In genomic region chr7:148746139-148746538, GRCh38 we compare ENCODE assay signal across 18 cellular contexts. TPM values are rescaled to one million over a fixed set of nuclear protein-coding genes. Genes with fewer than 3 reads are reported as not detected.
A peak's percentile ranks its signal among the peaks of the same experiment; 100 is the strongest.
DNase-seq lines count a peak whose midpoint lies in the region; ATAC-seq, FAIRE-seq and TF ChIP-seq lines count a peak whose summit lies in the region.
"Had no signal": no experiment of that assay in that cellular context is flagged by ENCODE, and none has a peak within 500 bp of the region (broad histone marks: within the 10 kb centered on the region; RNA-seq: fewer than 3 reads in every experiment).

No MANE protein-coding gene starts in this region.

- H3K4me1 Mint-ChIP-seq in activated CD4-positive, alpha-beta T cell treated with anti-CD3 and anti-CD28 coated beads for 36 hours, result peaks cover 36% of the 10 kb centered on the region

- H3K9me3 ChIP-seq in HUES48 (ENCODE audit: control insufficient read depth, insufficient read depth, low read length), result no peaks in the 10 kb centered on the region
- no peaks in the 10 kb centered on the region for H3K9me3 ChIP-seq in psoas muscle
- H3K9me3 ChIP-seq in kidney (ENCODE audit: control insufficient read depth in 1 of 2, low read length in 2 of 2), result no peaks in the 10 kb centered on the region
- H3K9me3 ChIP-seq: SJSA1 had no signal

- peak overlapping the region; percentile 39 for H3K27ac Mint-ChIP-seq in activated CD4-positive, alpha-beta T cell treated with anti-CD3 and anti-CD28 coated beads for 36 hours

- no peak for DNase-seq in activated CD4-positive, alpha-beta T cell treated with anti-CD3 and anti-CD28 coated beads for 36 hours
- no peak for DNase-seq in activated CD4-positive, alpha-beta T cell treated with anti-CD3 and anti-CD28 coated beads for 1 hour
- DNase-seq in epithelial cell of esophagus (ENCODE audit: low read depth) (peak; percentile 21), psoas muscle (no peak), NOMO-1 treated with DMSO at 0.1 percent for 48 hours (lab: John Stamatoyannopoulos, UW; ENCODE audit: unreplicated experiment) (no peak), kidney (no peak), KG1 (lab: John Stamatoyannopoulos, UW) (no peak)
- DNase-seq: HCEC 1CT, NCI-H1048, NCI-H1436 treated with DMSO at 0.1 percent for 48 hours, NCI-H2029 treated with DMSO at 0.1 percent for 48 hours, NCI-H510A, NCI-H774, PC-3 had no signal

- no peak for ATAC-seq in activated CD4-positive, alpha-beta T cell treated with anti-CD3 and anti-CD28 coated beads for 36 hours
- peak; percentile 86 to 95 (median 95) for ATAC-seq in psoas muscle
- ATAC-seq: HepG2, PC-3 had no signal

- peaks cover 31% of the 10 kb centered on the region for H3K4me1 ChIP-seq in HUES48 (ENCODE audit: control insufficient read depth, insufficient read depth, low read length)
- peaks cover 14% of the 10 kb centered on the region for H3K4me1 ChIP-seq in psoas muscle
- no peaks in the 10 kb centered on the region for H3K4me1 ChIP-seq in kidney (ENCODE audit: control insufficient read depth in 1 of 2, insufficient read depth in 1 of 2, low read depth in 1 of 2, low read length in 2 of 2)
- H3K4me1 ChIP-seq: BLaER1, SJSA1 had no signal

- H3K9me3 Mint-ChIP-seq in activated CD4-positive, alpha-beta T cell treated with anti-CD3 and anti-CD28 coated beads for 36 hours (ENCODE audit: low read depth), result peaks cover 4% of the 10 kb centered on the region

- H3K4me3 ChIP-seq in HUES48 (ENCODE audit: low read depth, low read length), result no peak overlapping the region
- no peak overlapping the region for H3K4me3 ChIP-seq in epithelial cell of esophagus (ENCODE audit: low read length)
- H3K4me3 ChIP-seq in psoas muscle, result no peak overlapping the region
- H3K4me3 ChIP-seq in kidney (ENCODE audit: low read length in 2 of 2), result no peak overlapping the region
- H3K4me3 ChIP-seq: BLaER1, SJSA1 had no signal

- H3K9ac ChIP-seq in HUES48 (ENCODE audit: low read depth, low read length), result no peak overlapping the region
- H3K9ac ChIP-seq in kidney (ENCODE audit: low read length in 2 of 2), result no peak overlapping the region
- H3K9ac ChIP-seq: BLaER1 had no signal

- CTCF ChIA-PET in activated CD4-positive, alpha-beta T cell treated with anti-CD3 and anti-CD28 coated beads for 36 hours (lab: Charles Lee), result interaction anchor here (0.7 to 1.3 kb wide), 4 partner anchors 13 to 171 kb away, joined by 3 to 7 read pairs (median 4); no protein-coding TSS in a partner anchor

- intact Hi-C loops in activated CD4-positive, alpha-beta T cell treated with anti-CD3 and anti-CD28 coated beads for 36 hours (cut with DNase I, micrococcal nuclease), result no loop called here
- intact Hi-C loops in psoas muscle (cut with DNase I) (no loop called here), kidney (cut with DNase I) (no loop called here)

- no peaks in the 10 kb centered on the region for H3K27me3 Mint-ChIP-seq in activated CD4-positive, alpha-beta T cell treated with anti-CD3 and anti-CD28 coated beads for 36 hours

- no peak for FAIRE-seq in kidney (lab: Jason Lieb, UNC)
- FAIRE-seq: HepG2 had no signal

- no peak for TF ChIP-seq CTCF in epithelial cell of esophagus (IDR thresholded peaks at IDR 0.05; ENCODE audit: insufficient read depth, low read depth, low read length, missing control alignments)
- no peak for TF ChIP-seq CTCF in psoas muscle (IDR thresholded peaks at IDR 0.05)
- TF ChIP-seq CTCF in kidney (IDR thresholded peaks at IDR 0.05; ENCODE audit: borderline replicate concordance, extremely low read depth, insufficient read depth), result no peak

- peaks cover 56% of the 10 kb centered on the region for H3K36me3 Mint-ChIP-seq in activated CD4-positive, alpha-beta T cell treated with anti-CD3 and anti-CD28 coated beads for 36 hours (ENCODE audit: low read depth)

- WGBS in psoas muscle, 3 donors, result 69 to 83% (median 71%) methylated on average over 3 of the region's 3 CpGs

- POLR2A ChIA-PET in activated CD4-positive, alpha-beta T cell treated with anti-CD3 and anti-CD28 coated beads for 36 hours (lab: Charles Lee), result no interaction called here

- H3K36me3 ChIP-seq in HUES48 (ENCODE audit: control insufficient read depth, insufficient read depth, low read length) (peaks cover 20% of the 10 kb centered on the region), psoas muscle (ENCODE audit: insufficient read depth in 1 of 2, low read depth in 1 of 2) (peaks cover 0 to 4% of the 10 kb centered on the region in 2 donors), kidney (ENCODE audit: control insufficient read depth in 1 of 2, insufficient read depth in 2 of 2, low read length in 2 of 2) (no peaks in the 10 kb centered on the region)

- H3K27ac ChIP-seq in HUES48 (ENCODE audit: low read depth, low read length) (peak overlapping the region; percentile 56), psoas muscle (peak overlapping the region; percentile 34), kidney (ENCODE audit: low read depth in 2 of 2, low read length in 2 of 2) (no peak overlapping the region)
- H3K27ac ChIP-seq: BLaER1, SJSA1 had no signal

- no peaks in the 10 kb centered on the region for H3K27me3 ChIP-seq in HUES48 (ENCODE audit: control insufficient read depth, insufficient read depth, low read length)
- H3K27me3 ChIP-seq in psoas muscle (ENCODE audit: insufficient read depth in 3 of 3, low read length in 2 of 3), result no peaks in the 10 kb centered on the region
- H3K27me3 ChIP-seq: BLaER1, SJSA1 had no signal

- no peak overlapping the region for H3K4me3 Mint-ChIP-seq in activated CD4-positive, alpha-beta T cell treated with anti-CD3 and anti-CD28 coated beads for 36 hours

RNA-seq across cellular contexts. Expression of gene CUL1, which starts 47.4 kb away (rescaled TPM):
- total RNA-seq in activated CD4-positive, alpha-beta T cell treated with anti-CD3 and anti-CD28 coated beads for 36 hours, result 10 to 100 TPM; 72.7 to 76.7 TPM
- 10 to 100 TPM; 65.1 to 97.1 (median 88.8) TPM for total RNA-seq in psoas muscle
- polyA plus RNA-seq in psoas muscle, result 100 to 1,000 TPM in 1 of 3 donors, 10 to 100 TPM in 2; 66.3 to 149 (median 76.8) TPM
- total RNA-seq in kidney, result 37.6 TPM
- polyA plus RNA-seq in kidney (ENCODE audit: insufficient read depth, low read depth, low replicate concordance), result 23.4 TPM

Comparison
In these comparisons a context has a peak if more than half of its experiments do, and no peak if none do; other contexts are left out.
1. H3K27ac ChIP-seq: peak in HUES48 (single experiment) and psoas muscle (single experiment); none in kidney (0 of 2).